In the genomic region with DNA sequence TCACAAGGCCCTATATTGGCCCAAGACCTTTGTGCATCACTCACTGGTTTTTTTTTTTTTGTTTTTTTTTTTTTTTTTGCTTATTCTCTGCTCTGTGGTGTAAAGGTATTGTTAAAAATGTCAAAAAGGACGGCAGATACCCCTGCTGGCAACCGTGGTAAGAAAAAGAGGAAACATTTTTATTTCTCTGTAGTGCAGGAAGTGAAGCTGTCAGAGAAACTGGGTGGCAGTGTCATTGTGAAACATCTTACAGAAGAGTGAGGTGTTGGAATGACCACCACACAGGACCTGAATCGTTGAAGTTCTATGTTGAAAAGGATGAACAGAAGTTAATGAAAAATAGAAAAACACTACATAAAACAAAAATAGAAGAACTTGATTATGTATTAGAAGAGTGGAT, we compare ENCODE assay signal across 13 cellular contexts.
DNase-seq lines count a peak whose midpoint lies in the region; ATAC-seq and TF ChIP-seq lines count a peak whose summit lies in the region.
"Had no signal": no experiment of that assay in that cellular context is flagged by ENCODE, and none has a peak within 500 bp of the region (broad histone marks: within the 10 kb centered on the region; RNA-seq: fewer than 3 reads in every experiment).

No MANE protein-coding gene starts in this region.

- ATAC-seq in GM18511 (IDR thresholded peaks at IDR 0.05; ENCODE audit: unreplicated experiment) (peak; percentile 99), GM21367 (IDR thresholded peaks at IDR 0.05; ENCODE audit: unreplicated experiment) (peak; percentile 90), HG03139 (IDR thresholded peaks at IDR 0.05; ENCODE audit: unreplicated experiment) (peak; percentile 95), T-helper 17 cell (peak; percentile 23)
- ATAC-seq: HCT116 had no signal

- H3K36me3 ChIP-seq in uterus, result no peaks in the 10 kb centered on the region

- no peaks in the 10 kb centered on the region for H3K27me3 Mint-ChIP-seq in T-helper 17 cell
- H3K27me3 Mint-ChIP-seq: type B pancreatic cell had no signal

- H3K4me3 ChIP-seq in uterus, result no peak overlapping the region

- DNase-seq in T-helper 17 cell (no peak), T-helper 9 cell (no peak), HK-2 (ENCODE audit: unreplicated experiment) (no peak), uterus (no peak), NCI-H2171 treated with DMSO at 0.1 percent for 48 hours (lab: John Stamatoyannopoulos, UW) (no peak)
- DNase-seq: dermis blood vessel endothelial cell, hypothalamus, NCI-H2029 treated with DMSO at 0.1 percent for 48 hours had no signal

- TF ChIP-seq POLR2A in uterus (IDR thresholded peaks at IDR 0.05), result no peak

- H3K4me1 ChIP-seq in uterus, result no peaks in the 10 kb centered on the region

- H3K27ac ChIP-seq in uterus, result no peak overlapping the region

- H3K27ac Mint-ChIP-seq in T-helper 17 cell, result no peak overlapping the region
- H3K27ac Mint-ChIP-seq: type B pancreatic cell had no signal

- H3K27me3 ChIP-seq in uterus, result no peaks in the 10 kb centered on the region

- intact Hi-C loops in uterus (cut with DNase I; ENCODE audit: low total_unique reads), result no loop called here

- peaks cover 8% of the 10 kb centered on the region for H3K4me1 Mint-ChIP-seq in T-helper 17 cell

- H3K4me3 Mint-ChIP-seq in T-helper 17 cell, result no peak overlapping the region
- H3K4me3 Mint-ChIP-seq: type B pancreatic cell had no signal

- H3K9me3 ChIP-seq in T-helper 17 cell (ENCODE audit: control insufficient read depth, low read length, poor library complexity, severe bottlenecking) (peaks cover 3% of the 10 kb centered on the region), uterus (no peaks in the 10 kb centered on the region)

- no peaks in the 10 kb centered on the region for H3K36me3 Mint-ChIP-seq in T-helper 17 cell (ENCODE audit: low read depth)
- H3K36me3 Mint-ChIP-seq: type B pancreatic cell had no signal

- TF ChIP-seq CTCF in uterus (IDR thresholded peaks at IDR 0.05), result no peak

Comparison
In these comparisons a context has a peak if more than half of its experiments do, and no peak if none do; other contexts are left out.
1. ATAC-seq: peak in every context shown above with its lines; median percentile 99 in GM18511; 95 in HG03139; 90 in GM21367; 23 in T-helper 17 cell.